ENCODE assay signal across 17 cellular contexts in genomic region chr12:4265280-4265679, GRCh38.
"Had no signal": no experiment of that assay in that cellular context is flagged by ENCODE, and none has a peak within 500 bp of the region (broad histone marks: within the 10 kb centered on the region; RNA-seq: fewer than 3 reads in every experiment).

No MANE protein-coding gene starts in this region.

- DNase-seq: central memory CD4-positive, alpha-beta T cell; cortex of kidney; gastrocnemius medialis; heart right ventricle; hypothalamus; left lung; lower lobe of right lung; mesenchymal stem cell; midbrain; nephron progenitor cell; psoas muscle; spleen; stimulated activated CD4-positive, alpha-beta T cell treated with anti-CD3 and anti-CD28 coated beads, Interleukin-15, amount 100 ng/mL, for 24 hours; stimulated activated CD4-positive, alpha-beta T cell treated with anti-CD3 and anti-CD28 coated beads, Interleukin-1b, Interleukin-23, amount 100 ng/mL, for 48 hours; stimulated activated CD4-positive, alpha-beta T cell treated with anti-CD3 and anti-CD28 coated beads, Interleukin-4, amount 100 ng/mL, for 24 hours; tibial artery; upper lobe of left lung had no signal
